1 cellular context compared by ENCODE assay signal in genomic region chr17:38324732-38325131, GRCh38.
TF ChIP-seq lines count a peak whose summit lies in the region.

No MANE protein-coding gene starts in this region.

TF ChIP-seq in GM23338, 12 proteins besides CTCF, POLR2A, EP300 and RAD21 (continued from another document):
- no peak for TF ChIP-seq ZNF462 (CRISPR knock-in tag; IDR thresholded peaks at IDR 0.05)
- TF ChIP-seq REST (IDR thresholded peaks at IDR 0.05; ENCODE audit: unreplicated experiment): no peak
- TF ChIP-seq JUNB (IDR thresholded peaks at IDR 0.05; ENCODE audit: unreplicated experiment): no peak
- TF ChIP-seq EZH2phosphoT487 (IDR thresholded peaks at IDR 0.05; ENCODE audit: unreplicated experiment): no peak
- no peak for TF ChIP-seq EZH2 (IDR thresholded peaks at IDR 0.05; ENCODE audit: low read depth, unreplicated experiment)
- TF ChIP-seq ZNF331 (CRISPR knock-in tag; IDR thresholded peaks at IDR 0.05; ENCODE audit: low read depth): no peak
- TF ChIP-seq ZNF114 (CRISPR knock-in tag; IDR thresholded peaks at IDR 0.05): no peak
